2 cellular contexts compared by ENCODE assay signal in genomic region chr2:238408615-238409340, GRCh38.
TF ChIP-seq lines count a peak whose summit lies in the region.

No MANE protein-coding gene starts in this region.

TF ChIP-seq in IMR-90, 13 proteins besides CTCF, POLR2A, EP300 and RAD21:
- TF ChIP-seq BHLHE40 (IDR thresholded peaks at IDR 0.05; ENCODE audit: low read depth, low read length) (no peak), CHD1 (IDR thresholded peaks at IDR 0.05; ENCODE audit: low read depth, low read length) (no peak), NFE2L2 (IDR thresholded peaks at IDR 0.05; ENCODE audit: low read depth, low read length) (no peak), RFX5 (IDR thresholded peaks at IDR 0.05; ENCODE audit: low read depth, low read length) (no peak), MAFK (IDR thresholded peaks at IDR 0.05; ENCODE audit: low read depth, low read length) (no peak)
TF ChIP-seq in IMR-90: peak in this region for 0.

TF ChIP-seq in H1, 55 proteins besides CTCF, POLR2A, EP300 and RAD21:
- no peak for TF ChIP-seq JUND (IDR thresholded peaks at IDR 0.05; ENCODE audit: low read length)
- no peak for TF ChIP-seq KDM5A (IDR thresholded peaks at IDR 0.05; ENCODE audit: low read length)
- TF ChIP-seq, protein P1, sequence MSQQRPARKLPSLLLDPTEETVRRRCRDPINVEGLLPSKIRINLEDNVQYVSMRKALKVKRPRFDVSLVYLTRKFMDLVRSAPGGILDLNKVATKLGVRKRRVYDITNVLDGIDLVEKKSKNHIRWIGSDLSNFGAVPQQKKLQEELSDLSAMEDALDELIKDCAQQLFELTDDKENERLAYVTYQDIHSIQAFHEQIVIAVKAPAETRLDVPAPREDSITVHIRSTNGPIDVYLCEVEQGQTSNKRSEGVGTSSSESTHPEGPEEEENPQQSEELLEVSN (IDR thresholded peaks at IDR 0.05) = no peak
- no peak for TF ChIP-seq TEAD4 (IDR thresholded peaks at IDR 0.05; ENCODE audit: low read depth, low read length)
- TF ChIP-seq SP2 (IDR thresholded peaks at IDR 0.05; ENCODE audit: low read length) = no peak
- TF ChIP-seq HDAC6 (IDR thresholded peaks at IDR 0.05; ENCODE audit: low read depth, low read length) = no peak
- TF ChIP-seq, protein P2, sequence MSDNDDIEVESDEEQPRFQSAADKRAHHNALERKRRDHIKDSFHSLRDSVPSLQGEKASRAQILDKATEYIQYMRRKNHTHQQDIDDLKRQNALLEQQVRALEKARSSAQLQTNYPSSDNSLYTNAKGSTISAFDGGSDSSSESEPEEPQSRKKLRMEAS (IDR thresholded peaks at IDR 0.05) = 0 out of 2 replicates have a peak, but pooled peaks have one; percentile 17
